Comparison of ENCODE assay signal across 24 cellular contexts in the genomic region with DNA sequence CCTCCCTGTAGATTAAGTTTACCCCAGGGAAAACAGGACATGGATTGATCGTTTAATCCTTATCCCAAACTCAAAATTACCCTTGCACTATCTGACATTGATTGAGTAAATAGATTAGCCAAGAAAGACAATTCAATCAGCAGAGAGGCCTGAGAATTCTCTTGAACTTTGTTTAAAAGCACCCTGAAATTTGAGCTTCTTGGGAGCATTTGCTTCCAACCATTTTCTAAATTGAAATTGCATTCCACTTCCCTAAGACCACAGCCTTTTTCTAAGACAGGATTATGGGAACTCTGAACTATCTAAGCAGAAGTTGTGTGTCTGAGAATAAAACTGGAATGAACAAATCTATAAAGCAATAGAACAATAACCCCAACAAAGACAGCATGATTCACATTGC.
A peak's percentile ranks its signal among the peaks of the same experiment; 100 is the strongest.
DNase-seq lines count a peak whose midpoint lies in the region; ATAC-seq and TF ChIP-seq lines count a peak whose summit lies in the region.
"Had no signal": no experiment of that assay in that cellular context is flagged by ENCODE, and none has a peak within 500 bp of the region (broad histone marks: within the 10 kb centered on the region; RNA-seq: fewer than 3 reads in every experiment).

No MANE protein-coding gene starts in this region.

- no peak for ATAC-seq in HG03342 (IDR thresholded peaks at IDR 0.05; ENCODE audit: unreplicated experiment)
- ATAC-seq: activated CD4-positive, alpha-beta T cell treated with anti-CD3 and anti-CD28 coated beads for 36 hours; effector memory CD8-positive, alpha-beta T cell; HCT116 had no signal

- H3K79me2 ChIP-seq in fibroblast of lung (ENCODE audit: control insufficient read depth, insufficient read depth, low read length), result no peaks in the 10 kb centered on the region

- H3K36me3 Mint-ChIP-seq in HFFc6 (ENCODE audit: low read depth), result peaks cover 4% of the 10 kb centered on the region; the same call in 1 of the 2 replicates
- H3K36me3 Mint-ChIP-seq in progenitor cell of endocrine pancreas (ENCODE audit: insufficient read depth), result no peaks in the 10 kb centered on the region

- DNase-seq in HFFc6, result no peak
- DNase-seq in SJSA1 (ENCODE audit: low read depth in 1 of 2, low spot score in 2 of 2), result peak in 1 of 2 experiments; percentile 50
- peak in 1 of 2 donors; percentile 38 for DNase-seq in fibroblast of lung (ENCODE audit: low read depth in 2 of 2)
- DNase-seq in progenitor cell of endocrine pancreas (ENCODE audit: low spot score, unreplicated experiment), result no peak
- DNase-seq in NCI-H187 treated with DMSO at 0.1 percent for 48 hours (lab: John Stamatoyannopoulos, UW), result no peak
- DNase-seq in erythroblast (lab: John Stamatoyannopoulos, UW), result no peak
- DNase-seq: activated CD4-positive, alpha-beta T cell treated with anti-CD3 and anti-CD28 coated beads for 36 hours; activated gamma-delta T cell treated with Interleukin-2 at 50 U/mL for 16 hours; activated T-cell treated with anti-CD3 and anti-CD28 coated beads, Interleukin-2, amount 50 U/mL, for 1 hour; C1 segment of cervical spinal cord; Caco-2; colonic mucosa; DMS79; effector memory CD8-positive, alpha-beta T cell; esophagus squamous epithelium; MG63; NCI-H1436; NCI-H510A treated with DMSO at 0.1 percent for 48 hours; substantia nigra had no signal

- H3K4me1 Mint-ChIP-seq in HFFc6 (ENCODE audit: low read depth) (peaks cover 13% of the 10 kb centered on the region), progenitor cell of endocrine pancreas (ENCODE audit: low read depth) (peaks cover 11% of the 10 kb centered on the region)
- H3K4me1 Mint-ChIP-seq: activated CD4-positive, alpha-beta T cell treated with anti-CD3 and anti-CD28 coated beads for 36 hours had no signal

- H3K4me3 Mint-ChIP-seq in HFFc6 (no peak overlapping the region), progenitor cell of endocrine pancreas (ENCODE audit: low read depth) (no peak overlapping the region)
- H3K4me3 Mint-ChIP-seq: activated CD4-positive, alpha-beta T cell treated with anti-CD3 and anti-CD28 coated beads for 36 hours; effector memory CD8-positive, alpha-beta T cell; nephron; T-helper 1 cell treated with Interleukin-12 subunit alpha and Interleukin-12 subunit beta and Interleukin-4 antibody, amounts not matched to agents 30 μg/mL and 1 μg/mL, for 36 hours had no signal

- H3K27me3 ChIP-seq in SJSA1 (replicated peaks) (no peaks in the 10 kb centered on the region), fibroblast of lung (ENCODE audit: control insufficient read depth, insufficient read depth, low read length) (no peaks in the 10 kb centered on the region)
- H3K27me3 ChIP-seq: breast epithelium, colonic mucosa, esophagus squamous epithelium, MG63 had no signal

- H4K20me1 ChIP-seq in fibroblast of lung (ENCODE audit: control insufficient read depth, extremely low read depth, insufficient read depth, low read length), result no peaks in the 10 kb centered on the region

- no peak overlapping the region for H3K9ac ChIP-seq in fibroblast of lung (ENCODE audit: insufficient read depth, low read length)

- H3K9me3 ChIP-seq in SJSA1 (replicated peaks) (no peaks in the 10 kb centered on the region), fibroblast of lung (ENCODE audit: control insufficient read depth, insufficient read depth, low read depth, low read length) (no peaks in the 10 kb centered on the region)
- H3K9me3 ChIP-seq: breast epithelium, Caco-2, colonic mucosa, esophagus squamous epithelium had no signal

- no peak overlapping the region for H3K4me3 ChIP-seq in SJSA1
- no peak overlapping the region for H3K4me3 ChIP-seq in fibroblast of lung (replicated peaks in 1 of 4; ENCODE audit: control extremely low read depth in 1 of 4, insufficient read depth in 1 of 4, low read depth in 3 of 4, low read length in 4 of 4)
- H3K4me3 ChIP-seq: breast epithelium, colonic mucosa, esophagus squamous epithelium, MG63 had no signal

- no peak for TF ChIP-seq POLR2A in erythroblast (IDR thresholded peaks at IDR 0.05; ENCODE audit: low read length)

- H2AFZ ChIP-seq in fibroblast of lung (ENCODE audit: low read length), result peak overlapping the region; percentile 0

- H3K27ac ChIP-seq in SJSA1 (peak overlapping the region; percentile 33), fibroblast of lung (ENCODE audit: insufficient read depth, low read length) (no peak overlapping the region)
- H3K27ac ChIP-seq: breast epithelium, colonic mucosa, esophagus squamous epithelium had no signal

- H3K27me3 Mint-ChIP-seq in HFFc6 (ENCODE audit: insufficient read depth), result no peaks in the 10 kb centered on the region
- no peaks in the 10 kb centered on the region for H3K27me3 Mint-ChIP-seq in progenitor cell of endocrine pancreas

- H3K4me2 ChIP-seq in fibroblast of lung (ENCODE audit: extremely low read depth, insufficient read depth, low read length), result no peak overlapping the region

- TF ChIP-seq CTCF in HFFc6 (IDR thresholded peaks at IDR 0.05), result no peak
- no peak for TF ChIP-seq CTCF in fibroblast of lung (conservative IDR thresholded peaks at IDR 0.05 in 1 of 2, IDR thresholded peaks at IDR 0.05 in 1 of 2; ENCODE audit: low read depth in 1 of 2, low read length in 2 of 2)
- TF ChIP-seq CTCF in progenitor cell of endocrine pancreas (IDR thresholded peaks at IDR 0.05; ENCODE audit: unreplicated experiment), result no peak

- no peaks in the 10 kb centered on the region; the same call in 1 of the 2 replicates for H3K36me3 ChIP-seq in SJSA1
- no peaks in the 10 kb centered on the region for H3K36me3 ChIP-seq in fibroblast of lung (ENCODE audit: control insufficient read depth, insufficient read depth, low read length)
- H3K36me3 ChIP-seq: breast epithelium, colonic mucosa, esophagus squamous epithelium, MG63 had no signal

- H3K9me3 Mint-ChIP-seq in HFFc6 (no peaks in the 10 kb centered on the region), progenitor cell of endocrine pancreas (ENCODE audit: low read depth) (no peaks in the 10 kb centered on the region)
- H3K9me3 Mint-ChIP-seq: effector memory CD8-positive, alpha-beta T cell; nephron; T-helper 1 cell treated with Interleukin-12 subunit alpha and Interleukin-12 subunit beta and Interleukin-4 antibody, amounts not matched to agents 30 μg/mL and 1 μg/mL, for 36 hours had no signal

- H3K27ac Mint-ChIP-seq in HFFc6 (0 out of 2 replicates have a peak overlapping the region, but pooled peaks have one; percentile 17), progenitor cell of endocrine pancreas (peak overlapping the region; percentile 37)
- H3K27ac Mint-ChIP-seq: activated CD4-positive, alpha-beta T cell treated with anti-CD3 and anti-CD28 coated beads for 36 hours; effector memory CD8-positive, alpha-beta T cell; T-helper 1 cell treated with Interleukin-12 subunit alpha and Interleukin-12 subunit beta and Interleukin-4 antibody, amounts not matched to agents 30 μg/mL and 1 μg/mL, for 36 hours had no signal

- peaks cover 14% of the 10 kb centered on the region for H3K4me1 ChIP-seq in SJSA1 (replicated peaks)
- no peaks in the 10 kb centered on the region for H3K4me1 ChIP-seq in fibroblast of lung (ENCODE audit: control insufficient read depth, extremely low read depth, insufficient read depth, low read length)
- H3K4me1 ChIP-seq: breast epithelium, Caco-2, colonic mucosa, esophagus squamous epithelium had no signal
